Comparison of ENCODE assay signal across 23 cellular contexts in genomic region chr6:4354181-4354580, GRCh38.
DNase-seq lines count a peak whose midpoint lies in the region; ATAC-seq and TF ChIP-seq lines count a peak whose summit lies in the region.
"Had no signal": no experiment of that assay in that cellular context is flagged by ENCODE, and none has a peak within 500 bp of the region (broad histone marks: within the 10 kb centered on the region; RNA-seq: fewer than 3 reads in every experiment).

No MANE protein-coding gene starts in this region.

- no peak overlapping the region for H3K9ac ChIP-seq in GM23248
- H3K9ac ChIP-seq in PC-3 (ENCODE audit: low read length): no peak overlapping the region
- H3K9ac ChIP-seq in endodermal cell (ENCODE audit: extremely low read depth, low read length, poor library complexity, severe bottlenecking): no peak overlapping the region

- intact Hi-C loops in PC-3 (cut with micrococcal nuclease): loop anchor here (10.0 kb wide), 3 partner anchors 69 to 421 kb away; partner anchors contain the start of gene CDYL

- H3K4me2 ChIP-seq in GM23248 (ENCODE audit: unreplicated experiment) (no peak overlapping the region), PC-3 (ENCODE audit: low read length) (no peak overlapping the region), osteoblast (ENCODE audit: insufficient read depth, low read length) (no peak overlapping the region)

- POLR2A ChIA-PET in PC-3 (lab: Charles Lee; ENCODE audit: unreplicated experiment): interaction anchor here (0.6 kb wide), 1 partner anchor 279 kb away, joined by 3 read pairs; no protein-coding TSS in a partner anchor

- H2AFZ ChIP-seq in GM23248 (no peak overlapping the region), PC-3 (ENCODE audit: low read length) (no peak overlapping the region), osteoblast (ENCODE audit: low read length) (no peak overlapping the region)

- H4K20me1 ChIP-seq in GM23248 (ENCODE audit: insufficient read depth) (no peaks in the 10 kb centered on the region), PC-3 (ENCODE audit: low read length) (no peaks in the 10 kb centered on the region), osteoblast (ENCODE audit: insufficient read depth, low read length) (no peaks in the 10 kb centered on the region)

- H3K79me2 ChIP-seq in GM23248 (ENCODE audit: insufficient read depth) (no peaks in the 10 kb centered on the region), PC-3 (ENCODE audit: low read length) (no peaks in the 10 kb centered on the region), osteoblast (ENCODE audit: insufficient read depth, low read length) (no peaks in the 10 kb centered on the region)

- no peak overlapping the region for H3K27ac Mint-ChIP-seq in endodermal cell
- H3K27ac Mint-ChIP-seq in glutamatergic neuron (ENCODE audit: unreplicated experiment): no peak overlapping the region
- H3K27ac Mint-ChIP-seq: B cell; CD4-positive, alpha-beta T cell; T-cell had no signal

- ATAC-seq in PC-3 (no peak), GM18907 (IDR thresholded peaks at IDR 0.05; ENCODE audit: unreplicated experiment) (no peak), GM18498 (IDR thresholded peaks at IDR 0.05; ENCODE audit: unreplicated experiment) (no peak)
- ATAC-seq: SK-N-SH treated with all-trans-retinoic acid at 6 μM for 48 hours, T-cell had no signal

- H3K36me3 ChIP-seq in GM23248 (ENCODE audit: low read depth) (no peaks in the 10 kb centered on the region), PC-3 (ENCODE audit: low read depth, low read length) (no peaks in the 10 kb centered on the region), endodermal cell (ENCODE audit: control insufficient read depth, insufficient read depth, low read length) (no peaks in the 10 kb centered on the region), osteoblast (ENCODE audit: insufficient read depth, low read length) (no peaks in the 10 kb centered on the region)
- H3K36me3 ChIP-seq: Peyer's patch had no signal

- H3K4me1 Mint-ChIP-seq in endodermal cell (peaks cover 7% of the 10 kb centered on the region), glutamatergic neuron (ENCODE audit: low read depth, unreplicated experiment) (no peaks in the 10 kb centered on the region)
- H3K4me1 Mint-ChIP-seq: B cell, T-cell had no signal

- H3K36me3 Mint-ChIP-seq in endodermal cell (ENCODE audit: low read depth) (no peaks in the 10 kb centered on the region), glutamatergic neuron (ENCODE audit: unreplicated experiment) (no peaks in the 10 kb centered on the region)
- H3K36me3 Mint-ChIP-seq: T-cell had no signal

- CTCF ChIA-PET in PC-3 (lab: Charles Lee): no interaction called here

- H3K4me3 ChIP-seq in GM23248: no peak overlapping the region
- no peak overlapping the region for H3K4me3 ChIP-seq in PC-3 (ENCODE audit: low read length)
- H3K4me3 ChIP-seq in endodermal cell (ENCODE audit: low read length): no peak overlapping the region
- no peak overlapping the region for H3K4me3 ChIP-seq in osteoblast (ENCODE audit: insufficient read depth, low read length)
- H3K4me3 ChIP-seq: Peyer's patch had no signal

- no peaks in the 10 kb centered on the region for H3K27me3 ChIP-seq in GM23248 (replicated peaks; ENCODE audit: insufficient read depth)
- H3K27me3 ChIP-seq in PC-3 (ENCODE audit: low read length): no peaks in the 10 kb centered on the region
- H3K27me3 ChIP-seq in endodermal cell (ENCODE audit: control insufficient read depth, insufficient read depth, low read length, poor library complexity, severe bottlenecking): no peaks in the 10 kb centered on the region
- H3K27me3 ChIP-seq in osteoblast (ENCODE audit: insufficient read depth, low read length): no peaks in the 10 kb centered on the region
- H3K27me3 ChIP-seq: Peyer's patch had no signal

- H3K27ac ChIP-seq in GM23248 (peak overlapping the region; percentile 94), PC-3 (ENCODE audit: low read length) (peak overlapping the region; percentile 83; the same call in 1 of the 2 replicates), endodermal cell (ENCODE audit: low read depth, low read length) (no peak overlapping the region), osteoblast (ENCODE audit: low read depth, low read length) (peak overlapping the region; percentile 90)
- H3K27ac ChIP-seq: Peyer's patch had no signal

- H3F3A ChIP-seq in GM23248 (ENCODE audit: insufficient read depth) (peaks cover 59% of the 10 kb centered on the region), PC-3 (ENCODE audit: low read length, unreplicated experiment) (no peaks in the 10 kb centered on the region)

- no peaks in the 10 kb centered on the region for H3K9me3 ChIP-seq in GM23248 (ENCODE audit: low read depth)
- no peaks in the 10 kb centered on the region for H3K9me3 ChIP-seq in PC-3 (ENCODE audit: low read length)
- H3K9me3 ChIP-seq in endodermal cell (ENCODE audit: control insufficient read depth, low read length): no peaks in the 10 kb centered on the region
- no peaks in the 10 kb centered on the region for H3K9me3 ChIP-seq in osteoblast (ENCODE audit: low read depth, low read length)
- H3K9me3 ChIP-seq: Caco-2, Peyer's patch had no signal

- H3K9me2 ChIP-seq in GM23248 (ENCODE audit: insufficient read depth) (no peaks in the 10 kb centered on the region), PC-3 (replicated peaks; ENCODE audit: low read length) (no peaks in the 10 kb centered on the region)

- in situ Hi-C loops in GM23248 (cut with MboI): no loop called here

- H3K27me3 Mint-ChIP-seq in endodermal cell (ENCODE audit: insufficient read depth) (peaks cover 2% of the 10 kb centered on the region), glutamatergic neuron (ENCODE audit: unreplicated experiment) (peaks cover 2% of the 10 kb centered on the region)

- TF ChIP-seq CTCF in PC-3 (conservative IDR thresholded peaks at IDR 0.05; ENCODE audit: low read depth, low read length) (no peak), endodermal cell (conservative IDR thresholded peaks at IDR 0.05) (peak; percentile 45), osteoblast (IDR thresholded peaks at IDR 0.05; ENCODE audit: extremely low read depth, low read depth, low read length) (no peak), glutamatergic neuron (IDR thresholded peaks at IDR 0.05; ENCODE audit: partially characterized antibody, unreplicated experiment) (no peak)

- H3K9me3 Mint-ChIP-seq in endodermal cell (peaks cover 3% of the 10 kb centered on the region), glutamatergic neuron (ENCODE audit: unreplicated experiment) (peaks cover 5% of the 10 kb centered on the region)
- H3K9me3 Mint-ChIP-seq: CD4-positive, alpha-beta T cell; T-cell had no signal

- H3K4me3 Mint-ChIP-seq in endodermal cell (no peak overlapping the region), glutamatergic neuron (ENCODE audit: unreplicated experiment) (no peak overlapping the region)
- H3K4me3 Mint-ChIP-seq: B cell; CD4-positive, alpha-beta T cell; T-cell had no signal

- no TSS peak for BruUV-seq in PC-3 (replicated peaks; lab: Mats Ljungman, UMichigan)

- DNase-seq in GM23248: no peak
- DNase-seq in PC-3: no peak
- no peak for DNase-seq in endodermal cell
- no peak for DNase-seq in osteoblast (ENCODE audit: insufficient read length, low spot score, missing footprints)
- no peak for DNase-seq in MV-4-11 (lab: John Stamatoyannopoulos, UW)
- DNase-seq in glutamatergic neuron: no peak
- DNase-seq: ACHN; Caco-2; CD4-positive, alpha-beta T cell; GF-D8; HCEC 1CT; MM.1S; NCI-H1105; NCI-H2081; NCI-H446 treated with DMSO at 0.1 percent for 48 hours; NCI-H69; Peyer's patch; SHP77; T-cell had no signal

- H3K4me1 ChIP-seq in GM23248 (ENCODE audit: insufficient read depth): peaks cover 46% of the 10 kb centered on the region
- H3K4me1 ChIP-seq in PC-3 (ENCODE audit: insufficient read depth, low read length): peaks cover 57% of the 10 kb centered on the region
- no peaks in the 10 kb centered on the region for H3K4me1 ChIP-seq in endodermal cell (ENCODE audit: control insufficient read depth, insufficient read depth, low read length)
- H3K4me1 ChIP-seq in osteoblast (ENCODE audit: insufficient read depth, low read length): peaks cover 37% of the 10 kb centered on the region

- 87 to 91% methylated on average over 7 of the region's 7 CpGs for WGBS in GM23248 (ENCODE audit: low coverage in 1 of 2, low lambda C conversion rate in 2 of 2, missing lambda C conversion rate in 2 of 2), 2 experiments
- WGBS in endodermal cell (ENCODE audit: insufficient coverage in 1 of 2, insufficient read length in 1 of 2), 2 experiments: 78 to 83% methylated on average over 2 to 7 of the region's 7 CpGs
